In the genomic region with DNA sequence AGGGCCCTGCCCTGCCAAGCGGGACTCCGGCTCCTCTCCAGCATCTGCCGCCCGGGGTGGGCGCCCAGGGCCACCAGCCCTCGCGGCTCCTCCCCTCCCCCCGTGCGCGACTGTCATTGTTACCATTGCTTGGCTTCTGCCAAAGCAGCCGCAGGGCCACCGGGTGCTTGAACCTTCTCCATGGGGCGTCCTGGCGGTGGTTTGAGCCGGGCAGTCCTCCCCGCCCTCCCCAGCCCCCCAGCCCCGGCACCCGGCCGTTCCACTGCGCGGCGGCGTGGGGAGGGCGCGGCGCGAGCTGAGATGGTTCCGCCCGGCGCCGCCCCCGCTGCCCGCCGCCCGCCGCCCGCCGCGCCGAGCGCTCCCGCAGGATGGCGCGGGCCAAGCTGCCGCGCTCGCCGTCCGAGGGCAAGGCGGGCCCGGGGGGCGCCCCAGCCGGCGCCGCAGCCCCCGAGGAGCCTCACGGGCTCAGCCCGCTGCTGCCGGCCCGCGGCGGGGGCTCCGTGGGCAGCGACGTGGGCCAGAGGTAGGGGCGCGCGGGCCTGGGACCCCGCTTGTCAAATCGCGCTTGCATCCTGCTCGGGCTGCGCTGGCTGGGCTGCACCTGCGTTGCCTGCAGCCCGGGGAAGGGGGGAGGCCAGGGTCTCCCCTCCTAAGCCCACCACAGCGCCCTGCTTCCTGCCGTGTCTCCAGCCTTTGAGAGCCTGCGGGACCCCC, we compare ENCODE assay signal across 18 cellular contexts. TPM values are rescaled to one million over a fixed set of nuclear protein-coding genes. Genes with fewer than 3 reads are reported as not detected.
DNase-seq lines count a peak whose midpoint lies in the region; ATAC-seq and TF ChIP-seq lines count a peak whose summit lies in the region.
"Had no signal": no experiment of that assay in that cellular context is flagged by ENCODE, and none has a peak within 500 bp of the region (broad histone marks: within the 10 kb centered on the region; RNA-seq: fewer than 3 reads in every experiment).

No MANE protein-coding gene starts in this region.

- H3K23ac ChIP-seq in H9 (ENCODE audit: insufficient read length, low read depth, low read length): no peak overlapping the region

- H2BK12ac ChIP-seq in H9 (ENCODE audit: insufficient read length, low read depth, low read length): no peak overlapping the region

- no peak overlapping the region for H4K91ac ChIP-seq in H9 (ENCODE audit: insufficient read length, low read depth, low read length)

- peak overlapping the region; percentile 22 for H3K4me2 ChIP-seq in H9 (ENCODE audit: insufficient read depth, insufficient read length, low read length)

- peaks cover 7% of the 10 kb centered on the region for H3K9me3 ChIP-seq in H9 (ENCODE audit: control insufficient read depth, low read depth, low read length)
- H3K9me3 ChIP-seq: SJSA1 had no signal

- H3K56ac ChIP-seq in H9 (ENCODE audit: insufficient read length, low read depth, low read length): no peak overlapping the region

- no peak overlapping the region for H3K27ac Mint-ChIP-seq in H9

- peaks cover 29% of the 10 kb centered on the region for H3K27me3 Mint-ChIP-seq in H9 (ENCODE audit: low read depth)

- no peak overlapping the region for H2BK120ac ChIP-seq in H9 (ENCODE audit: low read depth, low read length, poor library complexity, severe bottlenecking)

- H3K27ac ChIP-seq in H9 (ENCODE audit: insufficient read length, low read depth, low read length): no peak overlapping the region
- H3K27ac ChIP-seq: 22Rv1; BLaER1 treated with 17β-estradiol and CSF1 and Interleukin-3, amounts not matched to agents 10 nM and 100 nM; SJSA1 had no signal

- H3K36me3 Mint-ChIP-seq in H9 (ENCODE audit: insufficient read depth in 1 of 3, low read depth in 3 of 3): peaks cover 0 to 10% (median 5%) of the 10 kb centered on the region in 3 experiments; a peak in 6 of 7 replicates

- no peak overlapping the region for H3T11ph ChIP-seq in H9 (ENCODE audit: low read length)

- H2AK5ac ChIP-seq in H9 (ENCODE audit: insufficient read length, low read length): no peak overlapping the region

- H2BK5ac ChIP-seq in H9 (ENCODE audit: insufficient read length, low read length): no peak overlapping the region

- H3K4me1 ChIP-seq in H9 (ENCODE audit: insufficient read depth, low read length): no peaks in the 10 kb centered on the region
- H3K4me1 ChIP-seq: SJSA1 had no signal

- peak; percentile 35 for DNase-seq in DMS 273 (lab: John Stamatoyannopoulos, UW; ENCODE audit: unreplicated experiment)
- DNase-seq in DMS 273 treated with DMSO at 0.1 percent for 48 hours (lab: John Stamatoyannopoulos, UW): no peak
- no peak for DNase-seq in H9
- DNase-seq in cerebellum (ENCODE audit: low spot score): peak; percentile 74
- DNase-seq in left kidney (ENCODE audit: low read depth, low spot score): peak; percentile 33
- DNase-seq in SKM-1 treated with dmso at 0.1 percent for 144 hours (lab: John Stamatoyannopoulos, UW; ENCODE audit: unreplicated experiment): no peak
- DNase-seq in NAMALWA (ENCODE audit: low spot score): no peak
- DNase-seq: NCI-H1048, NCI-H187 treated with DMSO at 0.1 percent for 48 hours, NCI-H510A treated with DMSO at 0.1 percent for 48 hours, OCI-M1, RPMI8226 had no signal

- no peak overlapping the region for H4K5ac ChIP-seq in H9 (ENCODE audit: insufficient read length, low read depth, low read length)

- H3K9ac ChIP-seq in H9 (ENCODE audit: extremely low read depth, insufficient read length, low read length): no peak overlapping the region
- H3K9ac ChIP-seq: BLaER1 treated with 17β-estradiol and CSF1 and Interleukin-3, amounts not matched to agents 10 nM and 100 nM had no signal

- H3K79me2 ChIP-seq in H9 (ENCODE audit: insufficient read depth, low read length): no peaks in the 10 kb centered on the region

- ATAC-seq in GM21529 (IDR thresholded peaks at IDR 0.05; ENCODE audit: unreplicated experiment): no peak
- ATAC-seq: K562 had no signal

- H3K4me1 Mint-ChIP-seq in H9: peaks cover 2 to 10% of the 10 kb centered on the region in 2 experiments; a peak in 3 of 4 replicates

- no peak overlapping the region for H3K4ac ChIP-seq in H9 (ENCODE audit: low read depth, low read length)

- peaks cover 13 to 15% of the 10 kb centered on the region in 2 experiments for H3K9me3 Mint-ChIP-seq in H9

- no peak overlapping the region for H4K8ac ChIP-seq in H9 (replicated peaks; ENCODE audit: insufficient read length, low read depth, low read length)

- no CpG with 5 or more reads among the region's 78 CpGs for WGBS in H9 (ENCODE audit: extremely low coverage, insufficient read length, low lambda C conversion rate)

- H3K23me2 ChIP-seq in H9 (ENCODE audit: insufficient read length, low read depth, low read length, poor library complexity, severe bottlenecking): peaks cover 3% of the 10 kb centered on the region

- H3K4me3 Mint-ChIP-seq in H9: no peak overlapping the region

- H2BK20ac ChIP-seq in H9 (ENCODE audit: low read depth, low read length, poor library complexity, severe bottlenecking): no peak overlapping the region

- H4K20me1 ChIP-seq in H9 (ENCODE audit: control insufficient read depth, insufficient read depth, insufficient read length): no peaks in the 10 kb centered on the region

- H3K18ac ChIP-seq in H9 (ENCODE audit: insufficient read length, low read depth, low read length): no peak overlapping the region

- no peak overlapping the region for H2AFZ ChIP-seq in H9 (ENCODE audit: low read length)

- no peak overlapping the region; the same call in 1 of the 2 replicates for H3K14ac ChIP-seq in H9 (ENCODE audit: insufficient read depth, low read length)

- no peaks in the 10 kb centered on the region for H3K79me1 ChIP-seq in H9 (ENCODE audit: insufficient read depth, low read depth, low read length, poor library complexity, severe bottlenecking)

- peak overlapping the region; percentile 18; the same call in 1 of the 2 replicates for H2BK15ac ChIP-seq in H9 (ENCODE audit: low read depth, low read length)

- peaks cover 3% of the 10 kb centered on the region; the same call in 1 of the 2 replicates for H3K27me3 ChIP-seq in H9 (ENCODE audit: insufficient read depth, low read length)

- no peak for TF ChIP-seq CTCF in H9 (conservative IDR thresholded peaks at IDR 0.05)

RNA-seq across cellular contexts. Expression of gene KCNT1, which starts 34.4 kb away (rescaled TPM):
- total RNA-seq in H9 (2021): 0.64 and 0.68 TPM in 2 replicates
- 3.2 TPM for total RNA-seq in cerebellum
- total RNA-seq: HT1080, SJSA1 had no signal

RNA-seq across cellular contexts. Expression of gene SOHLH1, which starts 37.1 kb away (rescaled TPM):
- not detected in 2 replicates for total RNA-seq in H9 (2021)
- not detected for total RNA-seq in cerebellum
- total RNA-seq: HT1080, SJSA1 had no signal

Comparison
In these comparisons a context has a peak if more than half of its experiments do, and no peak if none do; other contexts are left out.
1. DNase-seq: peak in DMS 273 (single experiment), cerebellum (single experiment) and left kidney (single experiment); none in DMS 273 treated with DMSO at 0.1 percent for 48 hours (single experiment), H9 (single experiment), SKM-1 treated with dmso at 0.1 percent for 144 hours (single experiment) and NAMALWA (single experiment).